8 cellular contexts compared by ENCODE assay signal in genomic region chr2:130129103-130129829, GRCh38. TPM values are rescaled to one million over a fixed set of nuclear protein-coding genes. Genes with fewer than 3 reads are reported as not detected.
"Had no signal": no experiment of that assay in that cellular context is flagged by ENCODE, and none has a peak within 500 bp of the region (broad histone marks: within the 10 kb centered on the region; RNA-seq: fewer than 3 reads in every experiment).

TSS of gene POTEF (minus strand) at chr2:130129222. CDS start at chr2:130120515, 8,707 bp downstream.

RNA-seq across cellular contexts. Expression of gene POTEF, which starts in this region (rescaled TPM):
- total RNA-seq: adrenal gland; epithelial cell of proximal tubule; left colon; mucosa of descending colon; naive thymus-derived CD8-positive, alpha-beta T cell; renal cortical epithelial cell; temporal lobe; urinary bladder had no signal
- polyA plus RNA-seq: adrenal gland; naive thymus-derived CD8-positive, alpha-beta T cell; urinary bladder had no signal
